In genomic region chr6:155162682-155163081, GRCh38 we compare ENCODE assay signal across 16 cellular contexts.
DNase-seq lines count a peak whose midpoint lies in the region; ATAC-seq and TF ChIP-seq lines count a peak whose summit lies in the region.
"Had no signal": no experiment of that assay in that cellular context is flagged by ENCODE, and none has a peak within 500 bp of the region (broad histone marks: within the 10 kb centered on the region; RNA-seq: fewer than 3 reads in every experiment).

No MANE protein-coding gene starts in this region.

- CTCF ChIA-PET in WTC11 (lab: Charles Lee): interaction anchor here (1.2 kb wide), 1 partner anchor 10 kb away, joined by 3 read pairs; no protein-coding TSS in a partner anchor

- H3K27ac ChIP-seq in caudate nucleus (ENCODE audit: low read depth, low read length): no peak overlapping the region

- ATAC-seq in WTC11: no peak
- ATAC-seq: HepG2 had no signal

- H3K4me1 Mint-ChIP-seq in WTC11: peaks cover 28% of the 10 kb centered on the region

- no peak overlapping the region for H3K4me3 ChIP-seq in fibroblast of pulmonary artery (replicated peaks; ENCODE audit: low read depth, low read length)

- peaks cover 15% of the 10 kb centered on the region for H3K9me3 Mint-ChIP-seq in WTC11

- 0 out of 2 replicates have a peak overlapping the region, but pooled peaks have one; percentile 8 for H3K27ac Mint-ChIP-seq in WTC11
- H3K27ac Mint-ChIP-seq: CD4-positive, CD25-positive, alpha-beta regulatory T cell had no signal

- H3K36me3 Mint-ChIP-seq in WTC11: peaks cover 13% of the 10 kb centered on the region
- H3K36me3 Mint-ChIP-seq: CD4-positive, CD25-positive, alpha-beta regulatory T cell had no signal

- H3K4me3 Mint-ChIP-seq in WTC11: no peak overlapping the region
- H3K4me3 Mint-ChIP-seq: CD4-positive, CD25-positive, alpha-beta regulatory T cell had no signal

- TF ChIP-seq CTCF in WTC11 (IDR thresholded peaks at IDR 0.05): no peak
- no peak for TF ChIP-seq CTCF in fibroblast of pulmonary artery (IDR thresholded peaks at IDR 0.05; ENCODE audit: low read length, missing control alignments)

- DNase-seq in A172 (ENCODE audit: low spot score): peak; percentile 38
- peak; percentile 38 for DNase-seq in ELR (ENCODE audit: low read depth)
- no peak for DNase-seq in WTC11 (ENCODE audit: low spot score)
- peak; percentile 47 for DNase-seq in fibroblast of pulmonary artery (ENCODE audit: low read depth)
- no peak for DNase-seq in NCI-H524 treated with DMSO at 0.1 percent for 48 hours (lab: John Stamatoyannopoulos, UW)
- no peak for DNase-seq in dedifferentiated amniotic fluid mesenchymal stem cell (ENCODE audit: extremely low spot score)
- no peak for DNase-seq in caudate nucleus (lab: John Stamatoyannopoulos, UW)
- DNase-seq in NCI-H526 (lab: John Stamatoyannopoulos, UW): no peak
- DNase-seq: CD4-positive, CD25-positive, alpha-beta regulatory T cell; DMS79; GF-D8; Kasumi-1; NCI-H1930; NCI-H2171; NCI-H510A had no signal

- POLR2A ChIA-PET in WTC11 (lab: Charles Lee): no interaction called here

- H3K27me3 Mint-ChIP-seq in WTC11 (ENCODE audit: low read depth): no peaks in the 10 kb centered on the region
- H3K27me3 Mint-ChIP-seq: CD4-positive, CD25-positive, alpha-beta regulatory T cell had no signal

TF ChIP-seq in WTC11, 78 proteins besides CTCF, POLR2A, EP300 and RAD21:
- TF ChIP-seq IRF1 (CRISPR knock-in tag; IDR thresholded peaks at IDR 0.05) (no peak), AR (CRISPR knock-in tag; IDR thresholded peaks at IDR 0.05) (no peak), ARID4B (CRISPR knock-in tag; IDR thresholded peaks at IDR 0.05; ENCODE audit: borderline replicate concordance) (no peak), GABPB1 (CRISPR knock-in tag; IDR thresholded peaks at IDR 0.05) (no peak), GTF2I (CRISPR knock-in tag; conservative IDR thresholded peaks at IDR 0.05) (no peak), IRF2 (CRISPR knock-in tag; IDR thresholded peaks at IDR 0.05; ENCODE audit: borderline replicate concordance, low read depth) (no peak), SOX15 (CRISPR knock-in tag; IDR thresholded peaks at IDR 0.05) (no peak)

Comparison
In these comparisons a context has a peak if more than half of its experiments do, and no peak if none do; other contexts are left out.
1. DNase-seq: peak in A172 (single experiment), ELR (single experiment) and fibroblast of pulmonary artery (single experiment); none in WTC11 (single experiment), NCI-H524 treated with DMSO at 0.1 percent for 48 hours (single experiment), dedifferentiated amniotic fluid mesenchymal stem cell (single experiment), caudate nucleus (0 of 61) and NCI-H526 (0 of 2).